ENCODE assay signal across 15 cellular contexts in genomic region chr7:33422825-33423645, GRCh38.
A peak's percentile ranks its signal among the peaks of the same experiment; 100 is the strongest.
DNase-seq lines count a peak whose midpoint lies in the region; ATAC-seq and TF ChIP-seq lines count a peak whose summit lies in the region.
"Had no signal": no experiment of that assay in that cellular context is flagged by ENCODE, and none has a peak within 500 bp of the region (broad histone marks: within the 10 kb centered on the region; RNA-seq: fewer than 3 reads in every experiment).

No MANE protein-coding gene starts in this region.

- no peaks in the 10 kb centered on the region for H3K9me3 ChIP-seq in left lung
- H3K9me3 ChIP-seq: esophagus muscularis mucosa, neutrophil had no signal

- H3K27ac Mint-ChIP-seq in WTC11: peak overlapping the region; percentile 89
- H3K27ac Mint-ChIP-seq: activated T-helper 17 cell treated with anti-CD3 and anti-CD28 coated beads, Interleukin-2, amount 50 U/mL, for 72 hours had no signal

- H3K27me3 ChIP-seq in left lung: no peaks in the 10 kb centered on the region
- H3K27me3 ChIP-seq: esophagus muscularis mucosa, neutrophil had no signal

- no peak overlapping the region for H3K4me3 Mint-ChIP-seq in WTC11
- H3K4me3 Mint-ChIP-seq: activated T-helper 17 cell treated with anti-CD3 and anti-CD28 coated beads, Interleukin-2, amount 50 U/mL, for 72 hours had no signal

- ATAC-seq in GM18511 (IDR thresholded peaks at IDR 0.05; ENCODE audit: unreplicated experiment) (peak; percentile 51), GM21526 (IDR thresholded peaks at IDR 0.05; ENCODE audit: low FRiP score, unreplicated experiment) (peak; percentile 58), HG03045 (IDR thresholded peaks at IDR 0.05; ENCODE audit: unreplicated experiment) (peak; percentile 33), WTC11 (peak; percentile 29; the same call in 1 of the 2 replicates), left lung (no peak)
- ATAC-seq: activated T-helper 17 cell treated with anti-CD3 and anti-CD28 coated beads, Interleukin-2, amount 50 U/mL, for 72 hours had no signal

- H3K4me3 ChIP-seq in left lung: no peak overlapping the region
- H3K4me3 ChIP-seq: esophagus muscularis mucosa had no signal

- no peak overlapping the region for H3K27ac ChIP-seq in left lung
- H3K27ac ChIP-seq: esophagus muscularis mucosa, neutrophil, RWPE1 had no signal

- CTCF ChIA-PET in WTC11 (lab: Charles Lee): interaction anchor here (0.8 to 2.6 kb wide), 10 partner anchors 17 to 665 kb away, joined by 3 to 9 read pairs (median 4); no protein-coding TSS in a partner anchor

- no peaks in the 10 kb centered on the region for H3K27me3 Mint-ChIP-seq in WTC11 (ENCODE audit: low read depth)
- H3K27me3 Mint-ChIP-seq: activated T-helper 17 cell treated with anti-CD3 and anti-CD28 coated beads, Interleukin-2, amount 50 U/mL, for 72 hours had no signal

- no peaks in the 10 kb centered on the region for H3K36me3 ChIP-seq in left lung
- H3K36me3 ChIP-seq: esophagus muscularis mucosa, neutrophil had no signal

- TF ChIP-seq CTCF in WTC11 (IDR thresholded peaks at IDR 0.05): no peak
- TF ChIP-seq CTCF in left lung (IDR thresholded peaks at IDR 0.05): no peak

- POLR2A ChIA-PET in WTC11 (lab: Charles Lee): interaction anchor here (0.8 kb wide), 1 partner anchor 183 kb away, joined by 3 read pairs; no protein-coding TSS in a partner anchor

- intact Hi-C loops in left lung (cut with DNase I): no loop called here

- H3K9me3 Mint-ChIP-seq in WTC11: no peaks in the 10 kb centered on the region
- H3K9me3 Mint-ChIP-seq: activated T-helper 17 cell treated with anti-CD3 and anti-CD28 coated beads, Interleukin-2, amount 50 U/mL, for 72 hours had no signal

- H3K4me1 ChIP-seq in left lung: no peaks in the 10 kb centered on the region

- peaks cover 15% of the 10 kb centered on the region for H3K4me1 Mint-ChIP-seq in WTC11
- H3K4me1 Mint-ChIP-seq: activated T-helper 17 cell treated with anti-CD3 and anti-CD28 coated beads, Interleukin-2, amount 50 U/mL, for 72 hours had no signal

- no peaks in the 10 kb centered on the region for H3K36me3 Mint-ChIP-seq in WTC11

- DNase-seq in WTC11 (ENCODE audit: low spot score): no peak
- no peak for DNase-seq in stimulated activated CD4-positive, alpha-beta T cell treated with anti-CD3 and anti-CD28 coated beads, Interleukin-4, amount 100 ng/mL, for 4 hours
- DNase-seq in SKM-1 (lab: John Stamatoyannopoulos, UW; ENCODE audit: unreplicated experiment): no peak
- DNase-seq in left lung: no peak
- DNase-seq in activated effector memory CD4-positive, alpha-beta T cell treated with Interleukin-2 at 50 U/mL for 16 hours: no peak
- DNase-seq: caudate nucleus, DMS79 treated with DMSO at 0.1 percent for 48 hours, NCI-H1930 had no signal

TF ChIP-seq in WTC11, 78 proteins besides CTCF, POLR2A, EP300 and RAD21:
- TF ChIP-seq AR (CRISPR knock-in tag; IDR thresholded peaks at IDR 0.05): no peak
- no peak for TF ChIP-seq CREM (CRISPR knock-in tag; IDR thresholded peaks at IDR 0.05)
- no peak for TF ChIP-seq SP1 (CRISPR knock-in tag; conservative IDR thresholded peaks at IDR 0.05)
- TF ChIP-seq ZNF423 (CRISPR knock-in tag; IDR thresholded peaks at IDR 0.05): no peak
- no peak for TF ChIP-seq EMX1 (CRISPR knock-in tag; IDR thresholded peaks at IDR 0.05)
- no peak for TF ChIP-seq E2F4 (CRISPR knock-in tag; IDR thresholded peaks at IDR 0.05; ENCODE audit: borderline replicate concordance, low read depth)
- TF ChIP-seq TP53 (CRISPR knock-in tag; IDR thresholded peaks at IDR 0.05): no peak
- no peak for TF ChIP-seq KAT7 (CRISPR knock-in tag; IDR thresholded peaks at IDR 0.05; ENCODE audit: borderline replicate concordance)
- TF ChIP-seq HMGXB4 (CRISPR knock-in tag; IDR thresholded peaks at IDR 0.05): no peak
- TF ChIP-seq ZNF138 (CRISPR knock-in tag; conservative IDR thresholded peaks at IDR 0.05): no peak
